14 cellular contexts compared by ENCODE assay signal in the genomic region with DNA sequence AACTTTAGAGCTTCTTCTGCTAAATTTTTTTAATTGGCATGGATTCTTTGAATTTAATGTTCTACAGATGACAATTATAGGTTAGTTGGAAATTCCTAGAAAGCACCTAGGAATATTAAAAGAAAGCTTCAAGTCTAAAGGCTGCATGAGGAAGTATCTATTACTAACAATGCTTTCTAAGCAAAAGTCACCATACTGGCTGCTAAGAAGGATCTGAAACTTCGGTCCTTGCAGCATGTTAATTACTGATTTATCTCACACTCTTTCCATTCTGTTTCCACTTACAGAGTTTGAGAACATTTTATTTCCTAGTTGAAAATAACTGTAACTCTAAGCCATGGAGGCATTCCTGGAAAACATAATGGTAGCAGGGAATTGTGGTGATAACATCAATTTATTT. TPM values are rescaled to one million over a fixed set of nuclear protein-coding genes. Genes with fewer than 3 reads are reported as not detected.
DNase-seq lines count a peak whose midpoint lies in the region; ATAC-seq and TF ChIP-seq lines count a peak whose summit lies in the region.
"Had no signal": no experiment of that assay in that cellular context is flagged by ENCODE, and none has a peak within 500 bp of the region (broad histone marks: within the 10 kb centered on the region; RNA-seq: fewer than 3 reads in every experiment).

No MANE protein-coding gene starts in this region.

- TF ChIP-seq CTCF in HEK293 (tag by site-specific recombination; IDR thresholded peaks at IDR 0.05) (no peak), upper lobe of left lung (IDR thresholded peaks at IDR 0.05) (no peak)

- ATAC-seq in GM19043 (IDR thresholded peaks at IDR 0.05; ENCODE audit: low read depth, unreplicated experiment) (peak; percentile 83), HG03432 (IDR thresholded peaks at IDR 0.05; ENCODE audit: unreplicated experiment) (peak; percentile 58), upper lobe of left lung (ENCODE audit: low FRiP score in 2 of 2) (no peak)
- ATAC-seq: esophagus mucosa had no signal

- H2BK120ac ChIP-seq in neuronal stem cell (ENCODE audit: low read depth, low read length) = no peak overlapping the region
- H2BK120ac ChIP-seq in mesenchymal stem cell (ENCODE audit: low read depth, low read length) = no peak overlapping the region

- POLR2A ChIA-PET in HEK293 (lab: Yijun Ruan, JAX) = no interaction called here

- no peak overlapping the region for H3K9ac ChIP-seq in iPS-20b (ENCODE audit: low read depth, low read length)
- no peak overlapping the region for H3K9ac ChIP-seq in neuronal stem cell (ENCODE audit: low read depth, low read length, poor library complexity)
- no peak overlapping the region for H3K9ac ChIP-seq in mesenchymal stem cell (ENCODE audit: low read length)

- H3K27me3 ChIP-seq in iPS-20b (ENCODE audit: insufficient read depth, low read length) = no peaks in the 10 kb centered on the region
- H3K27me3 ChIP-seq in neuronal stem cell (ENCODE audit: control insufficient read depth in 3 of 3, insufficient read depth in 3 of 3, low read depth in 1 of 3, low read length in 3 of 3) = no peaks in the 10 kb centered on the region
- peaks cover 0 to 22% of the 10 kb centered on the region in 2 experiments for H3K27me3 ChIP-seq in mesenchymal stem cell (ENCODE audit: control insufficient read depth in 1 of 2, insufficient read depth in 1 of 2, low read length in 2 of 2)
- no peaks in the 10 kb centered on the region for H3K27me3 ChIP-seq in upper lobe of left lung

- H4K91ac ChIP-seq in neuronal stem cell (ENCODE audit: low read depth, low read length, poor library complexity) (no peak overlapping the region), mesenchymal stem cell (ENCODE audit: low read length) (no peak overlapping the region)

- H3K18ac ChIP-seq in neuronal stem cell (ENCODE audit: low read length) (no peak overlapping the region), mesenchymal stem cell (ENCODE audit: low read depth in 1 of 2, low read length in 2 of 2) (no peak overlapping the region)

- H3K23ac ChIP-seq in neuronal stem cell (ENCODE audit: low read depth, low read length, poor library complexity) (no peak overlapping the region), mesenchymal stem cell (ENCODE audit: low read length in 2 of 2) (no peak overlapping the region)

- no peak for TF ChIP-seq POLR2A in upper lobe of left lung (IDR thresholded peaks at IDR 0.05)

- H3K79me1 ChIP-seq in neuronal stem cell (ENCODE audit: low read depth, low read length) = no peaks in the 10 kb centered on the region
- H3K79me1 ChIP-seq in mesenchymal stem cell (replicated peaks; ENCODE audit: low read length, poor library complexity, severe bottlenecking) = peaks cover 21% of the 10 kb centered on the region

- peaks cover 35% of the 10 kb centered on the region for H3K4me1 ChIP-seq in HEK293 (ENCODE audit: control insufficient read depth, insufficient read depth, low read length)
- H3K4me1 ChIP-seq in iPS-20b (ENCODE audit: insufficient read depth, low read length) = peaks cover 92% of the 10 kb centered on the region
- H3K4me1 ChIP-seq in neuronal stem cell (ENCODE audit: control insufficient read depth in 2 of 2, insufficient read depth in 1 of 2, low read depth in 1 of 2, low read length in 2 of 2) = peaks cover 12 to 20% of the 10 kb centered on the region in 2 donors
- H3K4me1 ChIP-seq in mesenchymal stem cell (ENCODE audit: control insufficient read depth, insufficient read depth, low read depth, low read length) = no peaks in the 10 kb centered on the region
- H3K4me1 ChIP-seq in upper lobe of left lung = peaks cover 0 to 12% (median 4%) of the 10 kb centered on the region in 4 donors

- H2AFZ ChIP-seq in neuronal stem cell (ENCODE audit: low read length) = no peak overlapping the region
- no peak overlapping the region for H2AFZ ChIP-seq in mesenchymal stem cell (ENCODE audit: low read depth, low read length)

- TF ChIP-seq EP300 in upper lobe of left lung (IDR thresholded peaks at IDR 0.05) = no peak

- H2BK15ac ChIP-seq in neuronal stem cell (ENCODE audit: low read length) (no peak overlapping the region), mesenchymal stem cell (ENCODE audit: low read depth, poor library complexity, severe bottlenecking) (no peak overlapping the region)

- H3K4ac ChIP-seq in neuronal stem cell (ENCODE audit: low read length) (no peak overlapping the region), mesenchymal stem cell (ENCODE audit: low read depth in 1 of 2, low read length in 2 of 2) (no peak overlapping the region)

- WGBS in neuronal stem cell (ENCODE audit: extremely low coverage in 2 of 2, insufficient read length in 2 of 2, insufficient replicate concordance in 1 of 2), 2 donors = no CpG with 5 or more reads among the region's 1 CpG
- WGBS in mesenchymal stem cell = 85% methylated on average over 1 of the region's 1 CpG
- WGBS in upper lobe of left lung, 2 donors = 50 to 67% methylated on average over 1 of the region's 1 CpG

- H3K4me2 ChIP-seq in neuronal stem cell (ENCODE audit: insufficient read depth, low read length, poor library complexity, severe bottlenecking) (no peak overlapping the region), mesenchymal stem cell (ENCODE audit: low read length, poor library complexity, severe bottlenecking) (no peak overlapping the region)

- H3K4me3 ChIP-seq in HEK293 (ENCODE audit: low read depth, low read length) (no peak overlapping the region), iPS-20b (ENCODE audit: low read length) (peak overlapping the region; percentile 33), neuronal stem cell (ENCODE audit: low read length in 2 of 2) (no peak overlapping the region), mesenchymal stem cell (ENCODE audit: insufficient read depth in 1 of 2, low read depth in 1 of 2, low read length in 2 of 2) (no peak overlapping the region), upper lobe of left lung (no peak overlapping the region)
- H3K4me3 ChIP-seq: skin epidermis had no signal

- H3K14ac ChIP-seq in neuronal stem cell (ENCODE audit: low read length) (no peak overlapping the region), mesenchymal stem cell (ENCODE audit: low read length in 2 of 2) (no peak overlapping the region)

- CTCF ChIA-PET in HEK293 (lab: Yijun Ruan, JAX) = interaction anchor here (1.0 to 1.2 kb wide), 2 partner anchors 9 kb away, joined by 3 to 4 read pairs; a partner anchor contains a TSS

- no peak overlapping the region for H3K27ac ChIP-seq in HEK293 (ENCODE audit: extremely low read depth, low read depth, low read length)
- H3K27ac ChIP-seq in iPS-20b (ENCODE audit: low read length) = no peak overlapping the region
- no peak overlapping the region for H3K27ac ChIP-seq in neuronal stem cell (replicated peaks; ENCODE audit: low read length)
- H3K27ac ChIP-seq in mesenchymal stem cell (ENCODE audit: low read length, poor library complexity, severe bottlenecking) = no peak overlapping the region
- H3K27ac ChIP-seq in upper lobe of left lung = no peak overlapping the region
- H3K27ac ChIP-seq: skin epidermis had no signal

- H2BK12ac ChIP-seq in neuronal stem cell (ENCODE audit: low read length) (no peak overlapping the region), mesenchymal stem cell (ENCODE audit: low read length in 2 of 2) (no peak overlapping the region)

- H3K9me3 ChIP-seq in HEK293 (ENCODE audit: control insufficient read depth, insufficient read depth, low read depth, low read length) = no peaks in the 10 kb centered on the region
- H3K9me3 ChIP-seq in iPS-20b (ENCODE audit: insufficient read depth, low read depth, low read length) = no peaks in the 10 kb centered on the region
- H3K9me3 ChIP-seq in neuronal stem cell (replicated peaks in 1 of 2; ENCODE audit: control insufficient read depth in 2 of 2, insufficient read depth in 1 of 2, low read depth in 1 of 2, low read length in 2 of 2) = no peaks in the 10 kb centered on the region
- no peaks in the 10 kb centered on the region for H3K9me3 ChIP-seq in mesenchymal stem cell (ENCODE audit: control insufficient read depth, low read length)
- H3K9me3 ChIP-seq in upper lobe of left lung = no peaks in the 10 kb centered on the region

- H2BK5ac ChIP-seq in neuronal stem cell (ENCODE audit: low read length) (no peak overlapping the region), mesenchymal stem cell (ENCODE audit: low read depth, low read length, poor library complexity, severe bottlenecking) (no peak overlapping the region)

- no peak overlapping the region for H2AK5ac ChIP-seq in neuronal stem cell (ENCODE audit: low read depth, low read length)
- H2AK5ac ChIP-seq in mesenchymal stem cell (ENCODE audit: low read length, severe bottlenecking) = no peak overlapping the region

- DNase-seq in NCI-H1417 (lab: John Stamatoyannopoulos, UW) (no peak), neuronal stem cell (ENCODE audit: low spot score) (no peak), mesenchymal stem cell (no peak), upper lobe of left lung (no peak)
- DNase-seq: activated naive CD4-positive, alpha-beta T cell treated with Interleukin-2 at 50 U/mL for 16 hours; naive B cell; NCI-H446 treated with DMSO at 0.1 percent for 48 hours; Right ventricle myocardium superior had no signal

- H3K36me3 ChIP-seq in HEK293 (ENCODE audit: control insufficient read depth in 2 of 2, insufficient read depth in 1 of 2, low read length in 2 of 2) = no peaks in the 10 kb centered on the region
- H3K36me3 ChIP-seq in iPS-20b (ENCODE audit: insufficient read depth, low read depth, low read length) = peaks cover 57% of the 10 kb centered on the region
- H3K36me3 ChIP-seq in neuronal stem cell (replicated peaks in 1 of 2; ENCODE audit: control insufficient read depth in 2 of 2, insufficient read depth in 2 of 2, low read length in 2 of 2) = peaks cover 0 to 3% of the 10 kb centered on the region in 2 donors
- peaks cover 0 to 3% of the 10 kb centered on the region in 2 experiments for H3K36me3 ChIP-seq in mesenchymal stem cell (ENCODE audit: control insufficient read depth in 1 of 2, insufficient read depth in 2 of 2, low read depth in 1 of 2, low read length in 2 of 2)
- no peaks in the 10 kb centered on the region for H3K36me3 ChIP-seq in upper lobe of left lung

- H4K8ac ChIP-seq in neuronal stem cell (ENCODE audit: low read depth, low read length) (no peak overlapping the region), mesenchymal stem cell (ENCODE audit: low read length) (no peak overlapping the region)

TF ChIP-seq in HEK293, 187 proteins besides CTCF, POLR2A, EP300 and RAD21 (continues in another document):
- TF ChIP-seq ZBTB48 (tag by site-specific recombination; IDR thresholded peaks at IDR 0.05) (no peak), ZNF521 (tag by site-specific recombination; IDR thresholded peaks at IDR 0.05) (no peak), ZNF2 (tag by site-specific recombination; IDR thresholded peaks at IDR 0.05) (no peak)

RNA-seq across cellular contexts. Expression of a gene that starts 8.4 kb away (rescaled TPM):
- 42.9 TPM for polyA plus RNA-seq in neuronal stem cell (2013, experiment 1 of 2)
- 45.0 TPM for polyA plus RNA-seq in neuronal stem cell (2013, experiment 2 of 2)
- polyA plus RNA-seq in mesenchymal stem cell (2013, experiment 1 of 2) = 8.8 TPM
- 8.0 TPM for polyA plus RNA-seq in mesenchymal stem cell (2013, experiment 2 of 2)
- total RNA-seq in upper lobe of left lung = 10 to 100 TPM; 17.1 to 66.5 (median 26.9) TPM

Comparison
In these comparisons a context has a peak if more than half of its experiments do, and no peak if none do; other contexts are left out.
1. ATAC-seq: peak in GM19043 (single experiment) and HG03432 (single experiment); none in upper lobe of left lung (0 of 2).